29 cellular contexts compared by ENCODE assay signal in genomic region chr4:99918656-99919055, GRCh38. TPM values are rescaled to one million over a fixed set of nuclear protein-coding genes. Genes with fewer than 3 reads are reported as not detected.
DNase-seq lines count a peak whose midpoint lies in the region; ATAC-seq, FAIRE-seq and TF ChIP-seq lines count a peak whose summit lies in the region.
"Had no signal": no experiment of that assay in that cellular context is flagged by ENCODE, and none has a peak within 500 bp of the region (broad histone marks: within the 10 kb centered on the region; RNA-seq: fewer than 3 reads in every experiment).

No MANE protein-coding gene starts in this region.

- no peak for FAIRE-seq in small intestine (lab: Jason Lieb, UNC)
- FAIRE-seq: A204.1, GM12891, GM19239 had no signal

- H4K20me1 ChIP-seq in hepatocyte (ENCODE audit: insufficient read depth, poor library complexity, severe bottlenecking): no peaks in the 10 kb centered on the region

- no peak overlapping the region for H3K4me2 ChIP-seq in hepatocyte

- H3K27ac ChIP-seq in AG04450 (ENCODE audit: low read depth, low read length) (peak overlapping the region; percentile 13), hepatocyte (peak overlapping the region; percentile 77), small intestine (ENCODE audit: low read depth in 1 of 2, low read length in 1 of 2) (peak overlapping the region; percentile 69 to 80), substantia nigra (ENCODE audit: low read depth, low read length, poor library complexity, severe bottlenecking) (no peak overlapping the region)
- H3K27ac ChIP-seq: C4-2B, GM23248, SJCRH30 had no signal

- CTCF ChIA-PET in AG04450 (lab: Charles Lee): interaction anchor here (1.2 to 1.3 kb wide), 2 partner anchors 11 to 30 kb away, joined by 3 to 4 read pairs; no protein-coding TSS in a partner anchor

- POLR2A ChIA-PET in AG04450 (lab: Yijun Ruan, JAX): no interaction called here

- H3K9me3 ChIP-seq in AG04450 (ENCODE audit: control insufficient read depth, insufficient read depth, low read length): peaks cover 2% of the 10 kb centered on the region
- no peaks in the 10 kb centered on the region for H3K9me3 ChIP-seq in hepatocyte (ENCODE audit: low read depth)
- no peaks in the 10 kb centered on the region for H3K9me3 ChIP-seq in small intestine (ENCODE audit: control insufficient read depth, low read depth)

- DNase-seq in AG04450 (ENCODE audit: low read depth, low spot score) (no peak), HuH-7 (ENCODE audit: low spot score) (peak; percentile 3), hepatocyte (ENCODE audit: low spot score) (peak; percentile 59), small intestine (peak; percentile 97), SK-N-DZ (ENCODE audit: low spot score) (no peak), substantia nigra (lab: John Stamatoyannopoulos, UW) (no peak)
- DNase-seq: CD8-positive, alpha-beta T cell; DMS 273 treated with DMSO at 0.1 percent for 48 hours; DMS79; EL; GF-D8; GM23248; H7; IMR-90; KG1; MM.1S; NCI-H2029 treated with DMSO at 0.1 percent for 48 hours; NCI-H446 treated with DMSO at 0.1 percent for 48 hours; NCI-H526; NCI-H82; NK-92 treated with Interleukin-12 subunit alpha and Interleukin-12 subunit beta, amount 100 ng/mL, for 24 hours; PC-3; SJCRH30 had no signal

- H3K36me3 ChIP-seq in hepatocyte (replicated peaks; ENCODE audit: insufficient read depth, low read depth) (no peaks in the 10 kb centered on the region), small intestine (ENCODE audit: control insufficient read depth in 2 of 2, insufficient read depth in 2 of 2, low read length in 2 of 2) (peaks cover 0 to 2% of the 10 kb centered on the region in 2 donors)

- TF ChIP-seq CTCF in AG04450 (IDR thresholded peaks at IDR 0.05; ENCODE audit: low read depth, low read length) (no peak), hepatocyte (IDR thresholded peaks at IDR 0.05; ENCODE audit: poor library complexity) (no peak)

- no peak for ATAC-seq in GM19467 (IDR thresholded peaks at IDR 0.05; ENCODE audit: unreplicated experiment)
- ATAC-seq: CD8-positive, alpha-beta T cell; PC-3; Right ventricle myocardium inferior had no signal

- 90% methylated on average over 2 of the region's 2 CpGs for WGBS in hepatocyte (ENCODE audit: low lambda C conversion rate, missing lambda C conversion rate)
- 59 to 84% (median 67%) methylated on average over 2 of the region's 2 CpGs for WGBS in small intestine, 3 donors

- H3K9me2 ChIP-seq in hepatocyte (replicated peaks; ENCODE audit: insufficient read depth): no peaks in the 10 kb centered on the region

- H3K4me3 ChIP-seq in AG04450 (ENCODE audit: low read depth, low read length): no peak overlapping the region
- no peak overlapping the region for H3K4me3 ChIP-seq in hepatocyte
- H3K4me3 ChIP-seq in small intestine (ENCODE audit: low read depth in 1 of 2, low read length in 2 of 2): no peak overlapping the region
- H3K4me3 ChIP-seq: GM23248, SJCRH30 had no signal

- no peaks in the 10 kb centered on the region for H3K4me1 ChIP-seq in hepatocyte (ENCODE audit: insufficient read depth)
- H3K4me1 ChIP-seq in small intestine (ENCODE audit: control insufficient read depth in 2 of 2, insufficient read depth in 1 of 2, low read depth in 1 of 2, low read length in 1 of 2): peaks cover 0 to 3% of the 10 kb centered on the region in 2 donors
- H3K4me1 ChIP-seq: SJCRH30 had no signal

- no peak overlapping the region for H2AFZ ChIP-seq in hepatocyte
- H2AFZ ChIP-seq: GM23248 had no signal

- H3K27me3 ChIP-seq in AG04450 (ENCODE audit: control insufficient read depth, insufficient read depth, low read length) (no peaks in the 10 kb centered on the region), hepatocyte (no peaks in the 10 kb centered on the region), small intestine (ENCODE audit: control insufficient read depth in 2 of 2, insufficient read depth in 2 of 2, low read length in 2 of 2) (no peaks in the 10 kb centered on the region)
- H3K27me3 ChIP-seq: SJCRH30 had no signal

- no peaks in the 10 kb centered on the region for H3K79me2 ChIP-seq in hepatocyte

RNA-seq across cellular contexts. Expression of gene LAMTOR3, which starts 24.4 kb away (rescaled TPM):
- polyA plus RNA-seq in AG04450 (2011; rRNA removed) (44.2 and 66.3 TPM in 2 replicates), hepatocyte (90.7 and 126 TPM in 2 replicates), small intestine (10 to 100 TPM; 48.9 to 96.6 (median 66.7) TPM)
- polyA minus RNA-seq in AG04450 (2011; rRNA and poly(A)+ RNA removed): 9.9 and 24.1 TPM in 2 replicates
- 133 and 143 TPM in 2 replicates for total RNA-seq in hepatocyte
- 45.5 and 59.8 TPM in 2 replicates for polyA plus RNA-seq in SK-N-DZ (2014; cell fraction: cytosol; rRNA removed)
- polyA plus RNA-seq in SK-N-DZ (2014; cell fraction: nucleus; rRNA removed): 25.9 and 38.7 TPM in 2 replicates

RNA-seq across cellular contexts. Expression of gene DNAJB14, which starts 27.8 kb away (rescaled TPM):
- polyA plus RNA-seq in AG04450 (2011; rRNA removed) (13.1 and 21.3 TPM in 2 replicates), hepatocyte (19.0 and 25.1 TPM in 2 replicates), small intestine (10 to 100 TPM in 1 of 3 donors, 1 to 10 TPM in 2; 8.6 to 11.2 (median 8.7) TPM)
- 7.7 and 20.5 TPM in 2 replicates for polyA minus RNA-seq in AG04450 (2011; rRNA and poly(A)+ RNA removed)
- 49.1 and 52.6 TPM in 2 replicates for total RNA-seq in hepatocyte
- 10.7 and 15.2 TPM in 2 replicates for polyA plus RNA-seq in SK-N-DZ (2014; cell fraction: cytosol; rRNA removed)
- polyA plus RNA-seq in SK-N-DZ (2014; cell fraction: nucleus; rRNA removed): 19.3 and 26.3 TPM in 2 replicates

RNA-seq across cellular contexts. Expression of gene H2AZ1, which starts 31.4 kb away (rescaled TPM):
- polyA plus RNA-seq in AG04450 (2011; rRNA removed): 355 and 447 TPM in 2 replicates
- polyA minus RNA-seq in AG04450 (2011; rRNA and poly(A)+ RNA removed): 154 and 158 TPM in 2 replicates
- total RNA-seq in hepatocyte: 339 and 361 TPM in 2 replicates
- polyA plus RNA-seq in hepatocyte: 363 and 427 TPM in 2 replicates
- polyA plus RNA-seq in small intestine: 100 to 1,000 TPM; 167 to 627 (median 189) TPM
- 1,104 and 1,504 TPM in 2 replicates for polyA plus RNA-seq in SK-N-DZ (2014; cell fraction: cytosol; rRNA removed)
- 763 and 1,237 TPM in 2 replicates for polyA plus RNA-seq in SK-N-DZ (2014; cell fraction: nucleus; rRNA removed)

Comparison
In these comparisons a context has a peak if more than half of its experiments do, and no peak if none do; other contexts are left out.
1. DNase-seq: peak in HuH-7 (single experiment), hepatocyte (single experiment) and small intestine (single experiment); none in AG04450 (single experiment), SK-N-DZ (single experiment) and substantia nigra (0 of 49).